Comparison of ENCODE assay signal across 28 cellular contexts in genomic region chr10:114307731-114308130, GRCh38.
DNase-seq lines count a peak whose midpoint lies in the region; ATAC-seq and TF ChIP-seq lines count a peak whose summit lies in the region.
"Had no signal": no experiment of that assay in that cellular context is flagged by ENCODE, and none has a peak within 500 bp of the region (broad histone marks: within the 10 kb centered on the region; RNA-seq: fewer than 3 reads in every experiment).

No MANE protein-coding gene starts in this region.

- H3K36me3 Mint-ChIP-seq in activated CD4-positive, alpha-beta T cell treated with anti-CD3 and anti-CD28 coated beads for 36 hours (ENCODE audit: low read depth) = no peaks in the 10 kb centered on the region
- H3K36me3 Mint-ChIP-seq in CD4-positive, alpha-beta T cell (ENCODE audit: low read depth) = no peaks in the 10 kb centered on the region
- H3K36me3 Mint-ChIP-seq: CD4-positive, CD25-positive, alpha-beta regulatory T cell; IgD-negative memory B cell; immature natural killer cell; memory B cell; stimulated activated naive B cell treated with anti-CD40 and anti-IgM and Interleukin-4, amounts not matched to agents 10 μg/mL and 1 μg/mL and 100 μg/mL, for 72 hours had no signal

- no peaks in the 10 kb centered on the region for H4K20me1 ChIP-seq in Karpas-422 (ENCODE audit: insufficient read depth, low read depth, low read length)

- no peak overlapping the region for H3K14ac ChIP-seq in trophoblast cell (ENCODE audit: low read length)

- H3K4me3 ChIP-seq in astrocyte of the spinal cord (ENCODE audit: low read depth, low read length) = no peak overlapping the region
- H3K4me3 ChIP-seq in trophoblast cell (ENCODE audit: low read depth, low read length) = no peak overlapping the region
- H3K4me3 ChIP-seq in Karpas-422 (ENCODE audit: low read length) = no peak overlapping the region
- H3K4me3 ChIP-seq: Peyer's patch, psoas muscle had no signal

- peaks cover 8% of the 10 kb centered on the region for H3K4me1 Mint-ChIP-seq in activated CD4-positive, alpha-beta T cell treated with anti-CD3 and anti-CD28 coated beads for 36 hours
- peaks cover 12% of the 10 kb centered on the region for H3K4me1 Mint-ChIP-seq in CD4-positive, alpha-beta T cell (ENCODE audit: low read depth)

- no peak overlapping the region for H2BK5ac ChIP-seq in trophoblast cell (ENCODE audit: low read depth, low read length, poor library complexity)

- H2AFZ ChIP-seq in trophoblast cell (ENCODE audit: insufficient read depth, low read length, poor library complexity) (no peak overlapping the region), Karpas-422 (ENCODE audit: low read length) (no peak overlapping the region)

- POLR2A ChIA-PET in activated CD4-positive, alpha-beta T cell treated with anti-CD3 and anti-CD28 coated beads for 36 hours (lab: Charles Lee) = no interaction called here
- POLR2A ChIA-PET in CD4-positive, alpha-beta T cell (lab: Charles Lee) = no interaction called here

- ATAC-seq in activated CD4-positive, alpha-beta T cell treated with anti-CD3 and anti-CD28 coated beads for 36 hours = no peak
- ATAC-seq in CD4-positive, alpha-beta T cell (ENCODE audit: poor library complexity) = no peak
- no peak for ATAC-seq in HG02763 (IDR thresholded peaks at IDR 0.05; ENCODE audit: unreplicated experiment)
- ATAC-seq: HCT116; psoas muscle; stimulated activated naive B cell treated with anti-CD40 and anti-IgM and Interleukin-4, amounts not matched to agents 10 μg/mL and 1 μg/mL and 100 μg/mL, for 72 hours had no signal

- no peak for TF ChIP-seq CTCF in CD4-positive, alpha-beta T cell (IDR thresholded peaks at IDR 0.05)
- no peak for TF ChIP-seq CTCF in astrocyte of the spinal cord (IDR thresholded peaks at IDR 0.05; ENCODE audit: low read depth, low read length)

- no peaks in the 10 kb centered on the region for H3K27me3 Mint-ChIP-seq in activated CD4-positive, alpha-beta T cell treated with anti-CD3 and anti-CD28 coated beads for 36 hours
- no peaks in the 10 kb centered on the region for H3K27me3 Mint-ChIP-seq in CD4-positive, alpha-beta T cell
- H3K27me3 Mint-ChIP-seq: activated CD4-positive, alpha-beta T cell treated with anti-CD3 and anti-CD28 coated beads, Interleukin-2, amount 10 ng/mL, durations not matched to agents 24 days and 14 days; IgD-negative memory B cell; memory B cell; stimulated activated naive B cell treated with anti-CD40 and anti-IgM and Interleukin-4, amounts not matched to agents 10 μg/mL and 1 μg/mL and 100 μg/mL, for 72 hours had no signal

- CTCF ChIA-PET in activated CD4-positive, alpha-beta T cell treated with anti-CD3 and anti-CD28 coated beads for 36 hours (lab: Charles Lee) = interaction anchor here (0.7 to 1.1 kb wide), 3 partner anchors 127 to 164 kb away, joined by 3 to 4 read pairs (median 3); no protein-coding TSS in a partner anchor
- CTCF ChIA-PET in CD4-positive, alpha-beta T cell (lab: Charles Lee) = no interaction called here

- H3K18ac ChIP-seq in trophoblast cell (ENCODE audit: low read length) = no peak overlapping the region

- no peaks in the 10 kb centered on the region for H3K9me3 ChIP-seq in CD4-positive, alpha-beta T cell (ENCODE audit: control insufficient read depth, low read length)
- H3K9me3 ChIP-seq in trophoblast cell (ENCODE audit: insufficient read depth, low read depth, low read length) (no peaks in the 10 kb centered on the region), Karpas-422 (ENCODE audit: low read length) (no peaks in the 10 kb centered on the region)
- H3K9me3 ChIP-seq: neutrophil, Peyer's patch, psoas muscle had no signal

- H3K4me2 ChIP-seq in trophoblast cell (ENCODE audit: low read length) = no peak overlapping the region
- H3K4me2 ChIP-seq in Karpas-422 (ENCODE audit: low read depth, low read length, poor library complexity, severe bottlenecking) = no peak overlapping the region

- H3K4me3 Mint-ChIP-seq in activated CD4-positive, alpha-beta T cell treated with anti-CD3 and anti-CD28 coated beads for 36 hours = no peak overlapping the region
- H3K4me3 Mint-ChIP-seq in CD4-positive, alpha-beta T cell = peak overlapping the region; percentile 39
- H3K4me3 Mint-ChIP-seq: activated CD4-positive, alpha-beta T cell treated with anti-CD3 and anti-CD28 coated beads, Interleukin-2, amount 10 ng/mL, durations not matched to agents 24 days and 14 days; stimulated activated naive B cell treated with anti-CD40 and anti-IgM and Interleukin-4, amounts not matched to agents 10 μg/mL and 1 μg/mL and 100 μg/mL, for 72 hours had no signal

- no peak overlapping the region for H3K9ac ChIP-seq in trophoblast cell (ENCODE audit: low read length)
- H3K9ac ChIP-seq in Karpas-422 (ENCODE audit: low read length) = no peak overlapping the region

- WGBS in trophoblast cell (ENCODE audit: extremely low coverage, insufficient coverage, insufficient read length) = no CpG with 5 or more reads among the region's 10 CpGs

- H2BK12ac ChIP-seq in trophoblast cell (ENCODE audit: low read length) = peak overlapping the region; percentile 7

- H3K36me3 ChIP-seq in trophoblast cell (ENCODE audit: control insufficient read depth in 1 of 2, insufficient read depth in 2 of 2, low read length in 2 of 2) (peaks cover 28 to 34% of the 10 kb centered on the region in 2 experiments), Karpas-422 (ENCODE audit: insufficient read depth, low read length) (no peaks in the 10 kb centered on the region)
- H3K36me3 ChIP-seq: neutrophil, Peyer's patch had no signal

- no peak overlapping the region for H2BK120ac ChIP-seq in trophoblast cell (ENCODE audit: insufficient read depth, low read length, poor library complexity)

- DNase-seq in activated CD4-positive, alpha-beta T cell treated with anti-CD3 and anti-CD28 coated beads for 36 hours = peak; percentile 29
- DNase-seq in activated CD4-positive, alpha-beta T cell treated with anti-CD3 and anti-CD28 coated beads, Interleukin-2, amount 50 U/mL, for 1 hour = no peak
- DNase-seq in CD4-positive, alpha-beta T cell = no peak
- peak; percentile 53 for DNase-seq in astrocyte of the spinal cord (ENCODE audit: low read depth, low spot score)
- no peak for DNase-seq in trophoblast cell
- no peak for DNase-seq in NCI-H345 (lab: John Stamatoyannopoulos, UW)
- DNase-seq in Karpas-422 = no peak
- DNase-seq: activated CD4-positive, alpha-beta T cell treated with anti-CD3 and anti-CD28 coated beads, Interleukin-2, amount 10 ng/mL, durations not matched to agents 24 days and 14 days; activated naive CD4-positive, alpha-beta T cell; activated T-cell treated with anti-CD3 and anti-CD28 coated beads, Interleukin-2, amount 50 U/mL, for 48 hours; amniotic stem cell; CD4-positive, CD25-positive, alpha-beta regulatory T cell; DMS79 treated with DMSO at 0.1 percent for 48 hours; effector CD8-positive, alpha-beta T cell; GDM1; immature natural killer cell; NCI-H2107; Peyer's patch; psoas muscle; SHP77 treated with DMSO at 0.1 percent for 48 hours; stimulated activated naive B cell treated with anti-CD40 and anti-IgM and Interleukin-4, amounts not matched to agents 10 μg/mL and 1 μg/mL and 100 μg/mL, for 72 hours had no signal

- in situ Hi-C loops in astrocyte of the spinal cord (cut with HindIII; ENCODE audit: low sequenced_read_pairs) = no loop called here

- no peaks in the 10 kb centered on the region for H3K9me2 ChIP-seq in Karpas-422 (replicated peaks; ENCODE audit: insufficient read depth, low read length)

- no peak overlapping the region for H3K23ac ChIP-seq in trophoblast cell (ENCODE audit: low read length)

- H4K8ac ChIP-seq in trophoblast cell (ENCODE audit: low read depth, low read length) = no peak overlapping the region

- intact Hi-C loops in activated CD4-positive, alpha-beta T cell treated with anti-CD3 and anti-CD28 coated beads for 36 hours (cut with DNase I, micrococcal nuclease) = no loop called here
- intact Hi-C loops in CD4-positive, alpha-beta T cell (cut with DNase I, micrococcal nuclease) = loop anchor here in 1 of 2 experiments (5.0 to 10.0 kb wide), 2 partner anchors 165 to 577 kb away; no protein-coding TSS in a partner anchor

- H2AK5ac ChIP-seq in trophoblast cell (ENCODE audit: low read length) = no peak overlapping the region

- H3K79me2 ChIP-seq in trophoblast cell (ENCODE audit: control insufficient read depth, insufficient read depth, low read length, poor library complexity) = no peaks in the 10 kb centered on the region
- no peaks in the 10 kb centered on the region for H3K79me2 ChIP-seq in Karpas-422 (ENCODE audit: low read length)

- H3K9me3 Mint-ChIP-seq in activated CD4-positive, alpha-beta T cell treated with anti-CD3 and anti-CD28 coated beads for 36 hours (ENCODE audit: low read depth) = no peaks in the 10 kb centered on the region
- no peaks in the 10 kb centered on the region for H3K9me3 Mint-ChIP-seq in CD4-positive, alpha-beta T cell
- H3K9me3 Mint-ChIP-seq: activated CD4-positive, alpha-beta T cell treated with anti-CD3 and anti-CD28 coated beads, Interleukin-2, amount 10 ng/mL, durations not matched to agents 24 days and 14 days; CD4-positive, CD25-positive, alpha-beta regulatory T cell; IgD-negative memory B cell; immature natural killer cell; memory B cell; stimulated activated naive B cell treated with anti-CD40 and anti-IgM and Interleukin-4, amounts not matched to agents 10 μg/mL and 1 μg/mL and 100 μg/mL, for 72 hours had no signal

- H4K12ac ChIP-seq in trophoblast cell (ENCODE audit: low read depth, low read length) = no peak overlapping the region

- no peak overlapping the region for H3K27ac Mint-ChIP-seq in activated CD4-positive, alpha-beta T cell treated with anti-CD3 and anti-CD28 coated beads for 36 hours
- no peak overlapping the region for H3K27ac Mint-ChIP-seq in CD4-positive, alpha-beta T cell
- H3K27ac Mint-ChIP-seq: activated CD4-positive, alpha-beta T cell treated with anti-CD3 and anti-CD28 coated beads, Interleukin-2, amount 10 ng/mL, durations not matched to agents 24 days and 14 days; IgD-negative memory B cell; immature natural killer cell; memory B cell; stimulated activated naive B cell treated with anti-CD40 and anti-IgM and Interleukin-4, amounts not matched to agents 10 μg/mL and 1 μg/mL and 100 μg/mL, for 72 hours had no signal

- H3K4ac ChIP-seq in trophoblast cell (ENCODE audit: low read depth, low read length) = no peak overlapping the region

- no peaks in the 10 kb centered on the region for H3K27me3 ChIP-seq in CD4-positive, alpha-beta T cell (ENCODE audit: control insufficient read depth, insufficient read depth, low read length)
- H3K27me3 ChIP-seq in trophoblast cell (ENCODE audit: insufficient read depth, low read length) (no peaks in the 10 kb centered on the region), Karpas-422 (ENCODE audit: low read length) (no peaks in the 10 kb centered on the region)
- H3K27me3 ChIP-seq: Peyer's patch had no signal

- peak overlapping the region; percentile 27 for H4K91ac ChIP-seq in trophoblast cell (ENCODE audit: low read depth, low read length)

- H3K79me1 ChIP-seq in trophoblast cell (ENCODE audit: low read length) = peaks cover 15% of the 10 kb centered on the region

- H3K4me1 ChIP-seq in trophoblast cell (ENCODE audit: control insufficient read depth in 1 of 2, insufficient read depth in 2 of 2, low read length in 2 of 2) (peaks cover 18 to 35% of the 10 kb centered on the region in 2 experiments), Karpas-422 (ENCODE audit: low read length) (peaks cover 8% of the 10 kb centered on the region)

- H3K27ac ChIP-seq in CD4-positive, alpha-beta T cell (ENCODE audit: low read depth, low read length) = no peak overlapping the region
- H3K27ac ChIP-seq in trophoblast cell (ENCODE audit: low read depth, low read length) = no peak overlapping the region
- no peak overlapping the region for H3K27ac ChIP-seq in Karpas-422 (ENCODE audit: low read length)
- H3K27ac ChIP-seq: 22Rv1, neutrophil, Peyer's patch, psoas muscle, VCaP had no signal

Comparison
In these comparisons a context has a peak if more than half of its experiments do, and no peak if none do; other contexts are left out.
1. DNase-seq: peak in activated CD4-positive, alpha-beta T cell treated with anti-CD3 and anti-CD28 coated beads for 36 hours (single experiment) and astrocyte of the spinal cord (single experiment); none in activated CD4-positive, alpha-beta T cell treated with anti-CD3 and anti-CD28 coated beads, Interleukin-2, amount 50 U/mL, for 1 hour (single experiment), CD4-positive, alpha-beta T cell (0 of 10), trophoblast cell (0 of 2), NCI-H345 (single experiment) and Karpas-422 (single experiment).